ENCODE assay signal across 1 cellular context in genomic region chr16:83952940-83953795, GRCh38.
A peak's percentile ranks its signal among the peaks of the same experiment; 100 is the strongest.
TF ChIP-seq lines count a peak whose summit lies in the region.

Gene OSGIN1, plus strand, starts transcription at chr16:83953240. Its CDS starts 4,432 bp downstream, at chr16:83957672.

TF ChIP-seq in HEK293, 187 proteins besides CTCF, POLR2A, EP300 and RAD21 (continued from another document and continues in another):
- TF ChIP-seq ZNF138 (tag by site-specific recombination; IDR thresholded peaks at IDR 0.05; ENCODE audit: borderline replicate concordance), result no peak
- no peak for TF ChIP-seq ZNF510 (tag by site-specific recombination; IDR thresholded peaks at IDR 0.05; ENCODE audit: insufficient replicate concordance)
- no peak for TF ChIP-seq OSR2 (tag by site-specific recombination; IDR thresholded peaks at IDR 0.05)
- TF ChIP-seq ZNF555 (tag by site-specific recombination; conservative IDR thresholded peaks at IDR 0.05), result no peak
- no peak for TF ChIP-seq BCL11B (tag by site-specific recombination; IDR thresholded peaks at IDR 0.05; ENCODE audit: low read depth)
- TF ChIP-seq ZNF660 (tag by site-specific recombination; IDR thresholded peaks at IDR 0.05), result peak; percentile 47; the same call in 1 of the 2 replicates
- no peak for TF ChIP-seq ZNF416 (tag by site-specific recombination; IDR thresholded peaks at IDR 0.05)
- peak; percentile 63; the same call in 1 of the 2 replicates for TF ChIP-seq EGR2 (tag by site-specific recombination; IDR thresholded peaks at IDR 0.05; ENCODE audit: low read depth)
- TF ChIP-seq ZNF292 (tag by site-specific recombination; IDR thresholded peaks at IDR 0.05; ENCODE audit: borderline replicate concordance, low read depth), result no peak
- no peak for TF ChIP-seq HOXA7 (CRISPR knock-in tag; IDR thresholded peaks at IDR 0.05; ENCODE audit: borderline replicate concordance)
- TF ChIP-seq SP3 (tag by site-specific recombination; IDR thresholded peaks at IDR 0.05), result peak; percentile 76
- TF ChIP-seq MEIS1 (CRISPR knock-in tag; IDR thresholded peaks at IDR 0.05; ENCODE audit: borderline replicate concordance), result no peak
- peak; percentile 75 for TF ChIP-seq GLIS1 (tag by site-specific recombination; IDR thresholded peaks at IDR 0.05)
- TF ChIP-seq ZNF677 (tag by site-specific recombination; IDR thresholded peaks at IDR 0.05), result no peak
- TF ChIP-seq ZNF221 (tag by site-specific recombination; IDR thresholded peaks at IDR 0.05; ENCODE audit: borderline replicate concordance), result no peak
- peak; percentile 55 for TF ChIP-seq PRDM10 (tag by site-specific recombination; IDR thresholded peaks at IDR 0.05)
- peak; percentile 98 for TF ChIP-seq ZBTB20 (tag by site-specific recombination; IDR thresholded peaks at IDR 0.05)
- no peak for TF ChIP-seq ZNF239 (tag by site-specific recombination; IDR thresholded peaks at IDR 0.05)
- TF ChIP-seq YY2 (tag by site-specific recombination; IDR thresholded peaks at IDR 0.05), result no peak
- no peak for TF ChIP-seq ZNF18 (tag by site-specific recombination; IDR thresholded peaks at IDR 0.05)
- no peak for TF ChIP-seq YY1 (tag by site-specific recombination; IDR thresholded peaks at IDR 0.05)
- TF ChIP-seq ZNF639 (tag by site-specific recombination; IDR thresholded peaks at IDR 0.05), result 0 out of 2 replicates have a peak, but pooled peaks have one; percentile 9
- TF ChIP-seq KLF16 (tag by site-specific recombination; IDR thresholded peaks at IDR 0.05), result 0 out of 2 replicates have a peak, but pooled peaks have one; percentile 13
- TF ChIP-seq KLF8 (tag by site-specific recombination; IDR thresholded peaks at IDR 0.05), result peak; percentile 52; the same call in 1 of the 2 replicates
- peak; percentile 81 for TF ChIP-seq ZNF561 (tag by site-specific recombination; IDR thresholded peaks at IDR 0.05; ENCODE audit: borderline replicate concordance)
- TF ChIP-seq ZNF704 (tag by site-specific recombination; IDR thresholded peaks at IDR 0.05), result no peak
- peak; percentile 91 for TF ChIP-seq ZXDB (tag by site-specific recombination; IDR thresholded peaks at IDR 0.05)
- TF ChIP-seq ZFP37 (tag by site-specific recombination; IDR thresholded peaks at IDR 0.05), result no peak
- TF ChIP-seq ZNF133 (tag by site-specific recombination; IDR thresholded peaks at IDR 0.05), result no peak
- TF ChIP-seq ZNF148 (tag by site-specific recombination; IDR thresholded peaks at IDR 0.05; ENCODE audit: borderline replicate concordance), result no peak
- TF ChIP-seq KLF17 (tag by site-specific recombination; IDR thresholded peaks at IDR 0.05), result peak; percentile 64
- TF ChIP-seq SP2 (tag by site-specific recombination; IDR thresholded peaks at IDR 0.05), result peak; percentile 66
- no peak for TF ChIP-seq ZNF664 (tag by site-specific recombination; IDR thresholded peaks at IDR 0.05)
- no peak for TF ChIP-seq ZNF645 (tag by site-specific recombination; IDR thresholded peaks at IDR 0.05)
- peak; percentile 30; the same call in 1 of the 2 replicates for TF ChIP-seq FEZF1 (tag by site-specific recombination; IDR thresholded peaks at IDR 0.05)
- 0 out of 2 replicates have a peak, but pooled peaks have one; percentile 5 for TF ChIP-seq ZBTB11 (tag by site-specific recombination; conservative IDR thresholded peaks at IDR 0.05; ENCODE audit: low read depth)
- peak; percentile 58 for TF ChIP-seq ZNF398 (tag by site-specific recombination; IDR thresholded peaks at IDR 0.05)
- peak; percentile 94 for TF ChIP-seq ZFP69B (tag by site-specific recombination; IDR thresholded peaks at IDR 0.05)
- no peak for TF ChIP-seq ZNF658 (tag by site-specific recombination; IDR thresholded peaks at IDR 0.05)
- peak; percentile 42 for TF ChIP-seq WT1 (tag by site-specific recombination; IDR thresholded peaks at IDR 0.05)
- no peak for TF ChIP-seq ZNF354C (tag by site-specific recombination; IDR thresholded peaks at IDR 0.05; ENCODE audit: borderline replicate concordance, low read depth)
- peak; percentile 48 for TF ChIP-seq ZFHX2 (tag by site-specific recombination; conservative IDR thresholded peaks at IDR 0.05)
- TF ChIP-seq ZNF26 (tag by site-specific recombination; IDR thresholded peaks at IDR 0.05), result no peak
